In genomic region chr18:54173980-54174611, GRCh38 we compare ENCODE assay signal across 9 cellular contexts. TPM values are rescaled to one million over a fixed set of nuclear protein-coding genes. Genes with fewer than 3 reads are reported as not detected.
DNase-seq lines count a peak whose midpoint lies in the region; ATAC-seq lines count a peak whose summit lies in the region.
"Had no signal": no experiment of that assay in that cellular context is flagged by ENCODE, and none has a peak within 500 bp of the region (broad histone marks: within the 10 kb centered on the region; RNA-seq: fewer than 3 reads in every experiment).

No MANE protein-coding gene starts in this region.

- intact Hi-C loops in activated T-helper 1 cell treated with anti-CD3 and anti-CD28 coated beads, Interleukin-12 subunit alpha, Interleukin-12 subunit beta, Interleukin-2, Interleukin-4 antibody, amounts not matched to agents 30 ng/mL and 10 ng/mL and 1 ng/mL, durations not matched to agents 14 hours and 24 hours and 36 hours (cut with micrococcal nuclease): loop anchor here (1.0 kb wide), 9 partner anchors 8 to 183 kb away; partner anchors contain the start of genes C18orf54 and STARD6

- H3K9me3 Mint-ChIP-seq in activated naive CD4-positive, alpha-beta T cell treated with anti-CD3 and anti-CD28 coated beads, Interleukin-2, amount 10 ng/mL, durations not matched to agents 7 days and 5 days: no peaks in the 10 kb centered on the region
- H3K9me3 Mint-ChIP-seq in activated T-helper 1 cell treated with anti-CD3 and anti-CD28 coated beads, Interleukin-12 subunit alpha, Interleukin-12 subunit beta, Interleukin-2, Interleukin-4 antibody, amounts not matched to agents 30 ng/mL and 10 ng/mL and 1 ng/mL, durations not matched to agents 14 hours and 24 hours and 36 hours: no peaks in the 10 kb centered on the region
- H3K9me3 Mint-ChIP-seq in stimulated activated naive CD8-positive, alpha-beta T cell treated with anti-CD3 and anti-CD28 coated beads, Interleukin-15, amount 100 ng/mL, for 72 hours: no peaks in the 10 kb centered on the region

- peak; percentile 74 for ATAC-seq in HG02981 (IDR thresholded peaks at IDR 0.05; ENCODE audit: unreplicated experiment)
- ATAC-seq in stimulated activated naive CD8-positive, alpha-beta T cell treated with anti-CD3 and anti-CD28 coated beads, Interleukin-15, amount 100 ng/mL, for 72 hours: peak; percentile 82

- no peak for DNase-seq in activated naive CD4-positive, alpha-beta T cell treated with anti-CD3 and anti-CD28 coated beads, Interleukin-2, amount 10 ng/mL, durations not matched to agents 7 days and 5 days
- DNase-seq in activated naive CD4-positive, alpha-beta T cell (lab: John Stamatoyannopoulos, UW): no peak
- no peak for DNase-seq in activated T-helper 1 cell treated with anti-CD3 and anti-CD28 coated beads, Interleukin-12 subunit alpha, Interleukin-12 subunit beta, Interleukin-2, Interleukin-4 antibody, amounts not matched to agents 30 ng/mL and 10 ng/mL and 1 ng/mL, durations not matched to agents 14 hours and 24 hours and 36 hours (ENCODE audit: low spot score)
- no peak for DNase-seq in stimulated activated naive CD8-positive, alpha-beta T cell treated with anti-CD3 and anti-CD28 coated beads, Interleukin-15, amount 100 ng/mL, for 72 hours
- no peak for DNase-seq in NCI-H510A treated with DMSO at 0.1 percent for 48 hours (lab: John Stamatoyannopoulos, UW)
- no peak for DNase-seq in cerebellum (ENCODE audit: low spot score)
- DNase-seq in stimulated activated naive CD4-positive, alpha-beta T cell (lab: John Stamatoyannopoulos, UW): no peak
- DNase-seq: NCI-H1436 treated with DMSO at 0.1 percent for 48 hours had no signal

- peaks cover 16% of the 10 kb centered on the region for H3K36me3 Mint-ChIP-seq in activated naive CD4-positive, alpha-beta T cell treated with anti-CD3 and anti-CD28 coated beads, Interleukin-2, amount 10 ng/mL, durations not matched to agents 7 days and 5 days
- H3K36me3 Mint-ChIP-seq in activated T-helper 1 cell treated with anti-CD3 and anti-CD28 coated beads, Interleukin-12 subunit alpha, Interleukin-12 subunit beta, Interleukin-2, Interleukin-4 antibody, amounts not matched to agents 30 ng/mL and 10 ng/mL and 1 ng/mL, durations not matched to agents 14 hours and 24 hours and 36 hours (ENCODE audit: low read depth): peaks cover 44% of the 10 kb centered on the region

- H3K27ac Mint-ChIP-seq in activated naive CD4-positive, alpha-beta T cell treated with anti-CD3 and anti-CD28 coated beads, Interleukin-2, amount 10 ng/mL, durations not matched to agents 7 days and 5 days: peak overlapping the region; percentile 78
- peak overlapping the region; percentile 96 for H3K27ac Mint-ChIP-seq in activated T-helper 1 cell treated with anti-CD3 and anti-CD28 coated beads, Interleukin-12 subunit alpha, Interleukin-12 subunit beta, Interleukin-2, Interleukin-4 antibody, amounts not matched to agents 30 ng/mL and 10 ng/mL and 1 ng/mL, durations not matched to agents 14 hours and 24 hours and 36 hours
- peak overlapping the region in 1 of 2 donors; percentile 78 for H3K27ac Mint-ChIP-seq in stimulated activated naive CD8-positive, alpha-beta T cell treated with anti-CD3 and anti-CD28 coated beads, Interleukin-15, amount 100 ng/mL, for 72 hours

- CTCF ChIA-PET in activated naive CD4-positive, alpha-beta T cell treated with anti-CD3 and anti-CD28 coated beads, Interleukin-2, amount 10 ng/mL, durations not matched to agents 7 days and 5 days (lab: Charles Lee): interaction anchor here (0.9 to 1.6 kb wide), 3 partner anchors 9 to 218 kb away, joined by 4 to 9 read pairs (median 5); no protein-coding TSS in a partner anchor

- H3K27me3 Mint-ChIP-seq in activated naive CD4-positive, alpha-beta T cell treated with anti-CD3 and anti-CD28 coated beads, Interleukin-2, amount 10 ng/mL, durations not matched to agents 7 days and 5 days: no peaks in the 10 kb centered on the region
- H3K27me3 Mint-ChIP-seq in activated T-helper 1 cell treated with anti-CD3 and anti-CD28 coated beads, Interleukin-12 subunit alpha, Interleukin-12 subunit beta, Interleukin-2, Interleukin-4 antibody, amounts not matched to agents 30 ng/mL and 10 ng/mL and 1 ng/mL, durations not matched to agents 14 hours and 24 hours and 36 hours (ENCODE audit: insufficient read depth): no peaks in the 10 kb centered on the region
- H3K27me3 Mint-ChIP-seq in stimulated activated naive CD8-positive, alpha-beta T cell treated with anti-CD3 and anti-CD28 coated beads, Interleukin-15, amount 100 ng/mL, for 72 hours: no peaks in the 10 kb centered on the region

- no peak overlapping the region for H3K4me3 Mint-ChIP-seq in activated naive CD4-positive, alpha-beta T cell treated with anti-CD3 and anti-CD28 coated beads, Interleukin-2, amount 10 ng/mL, durations not matched to agents 7 days and 5 days
- peak overlapping the region; percentile 49 for H3K4me3 Mint-ChIP-seq in activated T-helper 1 cell treated with anti-CD3 and anti-CD28 coated beads, Interleukin-12 subunit alpha, Interleukin-12 subunit beta, Interleukin-2, Interleukin-4 antibody, amounts not matched to agents 30 ng/mL and 10 ng/mL and 1 ng/mL, durations not matched to agents 14 hours and 24 hours and 36 hours
- H3K4me3 Mint-ChIP-seq in stimulated activated naive CD8-positive, alpha-beta T cell treated with anti-CD3 and anti-CD28 coated beads, Interleukin-15, amount 100 ng/mL, for 72 hours: peak overlapping the region; percentile 3 to 40

- H3K4me1 Mint-ChIP-seq in activated naive CD4-positive, alpha-beta T cell treated with anti-CD3 and anti-CD28 coated beads, Interleukin-2, amount 10 ng/mL, durations not matched to agents 7 days and 5 days: peaks cover 11% of the 10 kb centered on the region
- H3K4me1 Mint-ChIP-seq in activated T-helper 1 cell treated with anti-CD3 and anti-CD28 coated beads, Interleukin-12 subunit alpha, Interleukin-12 subunit beta, Interleukin-2, Interleukin-4 antibody, amounts not matched to agents 30 ng/mL and 10 ng/mL and 1 ng/mL, durations not matched to agents 14 hours and 24 hours and 36 hours (ENCODE audit: low read depth): peaks cover 69% of the 10 kb centered on the region
- H3K4me1 Mint-ChIP-seq in stimulated activated naive CD8-positive, alpha-beta T cell treated with anti-CD3 and anti-CD28 coated beads, Interleukin-15, amount 100 ng/mL, for 72 hours: peaks cover 45% of the 10 kb centered on the region

RNA-seq across cellular contexts. Expression of gene MBD2, which starts 50.4 kb away (rescaled TPM):
- 223 and 242 TPM in 2 replicates for total RNA-seq in activated T-helper 1 cell treated with anti-CD3 and anti-CD28 coated beads, Interleukin-12 subunit alpha, Interleukin-12 subunit beta, Interleukin-2, Interleukin-4 antibody, amounts not matched to agents 30 ng/mL and 10 ng/mL and 1 ng/mL, durations not matched to agents 14 hours and 24 hours and 36 hours
- 19.7 TPM for total RNA-seq in cerebellum

Comparison
In these comparisons a context has a peak if more than half of its experiments do, and no peak if none do; other contexts are left out.
1. RNA of gene MBD2, which starts 50.4 kb away (total RNA-seq): 223 to 242 TPM in activated T-helper 1 cell treated with anti-CD3 and anti-CD28 coated beads, Interleukin-12 subunit alpha, Interleukin-12 subunit beta, Interleukin-2, Interleukin-4 antibody, amounts not matched to agents 30 ng/mL and 10 ng/mL and 1 ng/mL, durations not matched to agents 14 hours and 24 hours and 36 hours; 19.7 TPM in cerebellum (single experiment); every median in the first group is over 10 times any median in the second.